In the genomic region with DNA sequence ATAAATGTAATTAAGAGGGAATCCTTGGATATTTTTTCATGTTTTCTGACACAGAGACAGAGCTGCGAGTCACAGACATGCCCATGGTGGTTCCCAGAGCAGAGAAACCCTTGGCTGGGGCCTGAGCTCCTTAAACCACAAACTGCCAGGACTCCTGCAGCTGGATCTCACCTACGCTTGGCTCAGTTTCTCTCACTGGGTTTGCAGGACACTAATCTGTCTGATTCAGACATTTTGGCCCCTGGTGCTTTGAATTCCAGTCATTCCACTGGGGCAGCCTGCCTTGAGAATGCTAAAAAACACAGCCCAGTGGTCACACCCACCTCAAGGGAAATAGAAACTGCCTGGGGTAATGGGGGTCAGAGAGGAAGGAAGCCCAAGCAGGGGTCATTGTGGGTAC, we compare ENCODE assay signal across 16 cellular contexts.
DNase-seq lines count a peak whose midpoint lies in the region; ATAC-seq, FAIRE-seq and TF ChIP-seq lines count a peak whose summit lies in the region.
"Had no signal": no experiment of that assay in that cellular context is flagged by ENCODE, and none has a peak within 500 bp of the region (broad histone marks: within the 10 kb centered on the region; RNA-seq: fewer than 3 reads in every experiment).

No MANE protein-coding gene starts in this region.

- BruUV-seq in mammary epithelial cell (replicated peaks; lab: Mats Ljungman, UMichigan), result no TSS peak

- in situ Hi-C loops in mammary epithelial cell (cut with MboI; ENCODE audit: low sequenced_read_pairs in 2 of 2), result no loop called here

- peak overlapping the region; percentile 27 to 41; a peak in 4 of 6 replicates for H3K27ac ChIP-seq in A549
- peak overlapping the region; percentile 38 for H3K27ac ChIP-seq in mammary epithelial cell (ENCODE audit: insufficient read depth, low read depth, low read length)
- no peak overlapping the region for H3K27ac ChIP-seq in aorta (ENCODE audit: low read depth in 1 of 2, low read length in 2 of 2)
- H3K27ac ChIP-seq: heart left ventricle had no signal

- H3K4me2 ChIP-seq in A549 (no peak overlapping the region), mammary epithelial cell (ENCODE audit: insufficient read depth, low read depth, low read length) (peak overlapping the region; percentile 37)

- 79% methylated on average over 2 of the region's 2 CpGs for WGBS in A549 (ENCODE audit: missing lambda C conversion rate)
- 11% methylated on average over 2 of the region's 2 CpGs for WGBS in mammary epithelial cell (ENCODE audit: low coverage, missing lambda C conversion rate)
- WGBS in aorta, 2 donors, result 21 to 32% methylated on average over 2 of the region's 2 CpGs

- no peak for TF ChIP-seq RAD21 in A549 (conservative IDR thresholded peaks at IDR 0.05 in 1 of 2, IDR thresholded peaks at IDR 0.05 in 1 of 2)

- H3K79me2 ChIP-seq in mammary epithelial cell (ENCODE audit: insufficient read depth, low read length), result no peaks in the 10 kb centered on the region

- dilution Hi-C loops in mammary epithelial cell (cut with HindIII; ENCODE audit: low sequenced_read_pairs), result no loop called here

- FAIRE-seq in A549 (lab: Jason Lieb, UNC), result no peak
- FAIRE-seq: A204.1, G401.6 had no signal

- H3K9me3 ChIP-seq in A549 (no peaks in the 10 kb centered on the region), mammary epithelial cell (replicated peaks; ENCODE audit: insufficient read depth, low read length) (no peaks in the 10 kb centered on the region), aorta (ENCODE audit: control insufficient read depth, low read length) (no peaks in the 10 kb centered on the region)
- H3K9me3 ChIP-seq: heart left ventricle had no signal

- H2AFZ ChIP-seq in mammary epithelial cell (ENCODE audit: low read depth, low read length), result peak overlapping the region; percentile 75

- H3K36me3 ChIP-seq in mammary epithelial cell (ENCODE audit: insufficient read depth, low read length), result no peaks in the 10 kb centered on the region
- H3K36me3 ChIP-seq in aorta (ENCODE audit: control insufficient read depth in 1 of 2, insufficient read depth in 2 of 2, low read length in 1 of 2), result peaks cover 0 to 2% of the 10 kb centered on the region in 2 donors

- no peak for TF ChIP-seq EP300 in A549 (IDR thresholded peaks at IDR 0.05)

- no peaks in the 10 kb centered on the region for H3K27me3 ChIP-seq in mammary epithelial cell (ENCODE audit: insufficient read depth, low read length)
- H3K27me3 ChIP-seq in aorta (ENCODE audit: control insufficient read depth in 1 of 2, insufficient read depth in 2 of 2, low read length in 1 of 2), result no peaks in the 10 kb centered on the region
- H3K27me3 ChIP-seq: heart left ventricle had no signal

- ATAC-seq in A549, result no peak
- no peak for ATAC-seq in HG03108 (IDR thresholded peaks at IDR 0.05; ENCODE audit: unreplicated experiment)
- no peak for ATAC-seq in HG02970 (IDR thresholded peaks at IDR 0.05; ENCODE audit: low FRiP score, unreplicated experiment)
- no peak for ATAC-seq in aorta (ENCODE audit: low FRiP score)
- ATAC-seq: heart left ventricle had no signal

- POLR2A ChIA-PET in A549 (lab: Yijun Ruan, JAX), result no interaction called here

- H3K4me3 ChIP-seq in A549 (no peak overlapping the region), mammary epithelial cell (replicated peaks in 1 of 3; ENCODE audit: insufficient read depth in 1 of 3, low read depth in 2 of 3, low read length in 3 of 3) (no peak overlapping the region), aorta (ENCODE audit: low read length in 2 of 2) (no peak overlapping the region)
- H3K4me3 ChIP-seq: heart left ventricle had no signal

- no peak for DNase-seq in A549 (ENCODE audit: low read depth in 1 of 2, low spot score in 1 of 2)
- DNase-seq in LoVo (ENCODE audit: low spot score), result peak; percentile 29
- peak; percentile 82 for DNase-seq in mammary epithelial cell
- DNase-seq in kidney glomerular epithelial cell (lab: John Stamatoyannopoulos, UW), result peak; percentile 88
- DNase-seq in NCI-H82 treated with DMSO at 0.1 percent for 48 hours (lab: John Stamatoyannopoulos, UW; ENCODE audit: unreplicated experiment), result no peak
- no peak for DNase-seq in aorta
- DNase-seq: activated CD4-positive, alpha-beta T cell treated with anti-CD3 and anti-CD28 coated beads for 1 hour; activated CD8-positive, alpha-beta memory T cell treated with anti-CD3 and anti-CD28 coated beads, Interleukin-2, amount 50 U/mL, for 4 hours; activated naive CD4-positive, alpha-beta T cell; heart left ventricle; NCI-H2081 treated with DMSO at 0.1 percent for 48 hours; stimulated activated CD4-positive, alpha-beta T cell treated with anti-CD3 and anti-CD28 coated beads, Interleukin-2, amount 100 ng/mL, for 24 hours had no signal

- H3K9ac ChIP-seq in mammary epithelial cell (ENCODE audit: insufficient read depth, low read length), result no peak overlapping the region

- intact Hi-C loops in mammary epithelial cell (cut with micrococcal nuclease), result no loop called here
- intact Hi-C loops in aorta (cut with DNase I), result no loop called here

- TF ChIP-seq CTCF in A549 (IDR thresholded peaks at IDR 0.05) (no peak), mammary epithelial cell (conservative IDR thresholded peaks at IDR 0.05 in 1 of 2, IDR thresholded peaks at IDR 0.05 in 1 of 2; ENCODE audit: extremely low read depth in 1 of 2, insufficient read depth in 1 of 2, low read depth in 1 of 2, low read length in 2 of 2) (no peak)

- H3K4me1 ChIP-seq in A549 (peaks cover 33% of the 10 kb centered on the region), mammary epithelial cell (ENCODE audit: insufficient read depth, low read length) (peaks cover 19% of the 10 kb centered on the region), aorta (ENCODE audit: control insufficient read depth in 1 of 2, insufficient read depth in 2 of 2, low read length in 2 of 2) (peaks cover 0 to 9% of the 10 kb centered on the region in 2 donors)

- TF ChIP-seq POLR2A in A549 (IDR thresholded peaks at IDR 0.05; ENCODE audit: low read length), result no peak

- H4K20me1 ChIP-seq in mammary epithelial cell (ENCODE audit: insufficient read depth, low read length), result no peaks in the 10 kb centered on the region

- CTCF ChIA-PET in A549 (lab: Yijun Ruan, JAX) (interaction anchor here (1.0 to 1.1 kb wide), 2 partner anchors 9 to 112 kb away, joined by 3 to 4 read pairs; no protein-coding TSS in a partner anchor), mammary epithelial cell (lab: Charles Lee; ENCODE audit: low non-redundant PET) (interaction anchor here (0.8 kb wide), 1 partner anchor 13 kb away, joined by 4 read pairs; no protein-coding TSS in a partner anchor)

TF ChIP-seq in A549, 52 proteins besides CTCF, POLR2A, EP300 and RAD21:
- TF ChIP-seq ZNF302 (CRISPR knock-in tag; IDR thresholded peaks at IDR 0.05) (no peak), BHLHE40 (IDR thresholded peaks at IDR 0.05; ENCODE audit: low read depth, low read length) (no peak), MAZ (IDR thresholded peaks at IDR 0.05; ENCODE audit: borderline replicate concordance, low read depth, low read length) (no peak), ESRRA (IDR thresholded peaks at IDR 0.05; ENCODE audit: borderline replicate concordance, low read length) (no peak), NR3C1 (IDR thresholded peaks at IDR 0.05) (no peak), PHF8 (IDR thresholded peaks at IDR 0.05; ENCODE audit: borderline replicate concordance, low read depth) (no peak)
- TF ChIP-seq, protein P1, sequence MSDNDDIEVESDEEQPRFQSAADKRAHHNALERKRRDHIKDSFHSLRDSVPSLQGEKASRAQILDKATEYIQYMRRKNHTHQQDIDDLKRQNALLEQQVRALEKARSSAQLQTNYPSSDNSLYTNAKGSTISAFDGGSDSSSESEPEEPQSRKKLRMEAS (IDR thresholded peaks at IDR 0.05), result no peak
- TF ChIP-seq, protein P2, sequence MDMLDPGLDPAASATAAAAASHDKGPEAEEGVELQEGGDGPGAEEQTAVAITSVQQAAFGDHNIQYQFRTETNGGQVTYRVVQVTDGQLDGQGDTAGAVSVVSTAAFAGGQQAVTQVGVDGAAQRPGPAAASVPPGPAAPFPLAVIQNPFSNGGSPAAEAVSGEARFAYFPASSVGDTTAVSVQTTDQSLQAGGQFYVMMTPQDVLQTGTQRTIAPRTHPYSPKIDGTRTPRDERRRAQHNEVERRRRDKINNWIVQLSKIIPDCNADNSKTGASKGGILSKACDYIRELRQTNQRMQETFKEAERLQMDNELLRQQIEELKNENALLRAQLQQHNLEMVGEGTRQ (IDR thresholded peaks at IDR 0.05), result no peak

Comparison
In these comparisons a context has a peak if more than half of its experiments do, and no peak if none do; other contexts are left out.
1. DNase-seq: peak in LoVo (single experiment), mammary epithelial cell (single experiment) and kidney glomerular epithelial cell (single experiment); none in A549 (0 of 2), NCI-H82 treated with DMSO at 0.1 percent for 48 hours (single experiment) and aorta (0 of 2).
2. H3K27ac ChIP-seq: peak in A549 (2 of 2) and mammary epithelial cell (single experiment); none in aorta (0 of 2).